In genomic region chr11:119486691-119487259, GRCh38 we compare ENCODE assay signal across 18 cellular contexts.
A peak's percentile ranks its signal among the peaks of the same experiment; 100 is the strongest.
DNase-seq lines count a peak whose midpoint lies in the region; ATAC-seq, FAIRE-seq and TF ChIP-seq lines count a peak whose summit lies in the region.
"Had no signal": no experiment of that assay in that cellular context is flagged by ENCODE, and none has a peak within 500 bp of the region (broad histone marks: within the 10 kb centered on the region; RNA-seq: fewer than 3 reads in every experiment).

No MANE protein-coding gene starts in this region.

- no peaks in the 10 kb centered on the region for H3K4me1 ChIP-seq in tibial artery
- H3K4me1 ChIP-seq: Caco-2 had no signal

- FAIRE-seq in urothelium cell line (lab: Jason Lieb, UNC), result no peak
- FAIRE-seq: GM19239 had no signal

- H3K27ac ChIP-seq in WERI-Rb-1 (no peak overlapping the region), tibial artery (no peak overlapping the region)

- DNase-seq in activated effector memory CD4-positive, alpha-beta T cell treated with anti-CD3 and anti-CD28 coated beads, Interleukin-2, amount 50 U/mL, for 16 hours, result peak; percentile 17
- DNase-seq in activated effector memory CD4-positive, alpha-beta T cell treated with Interleukin-2 at 50 U/mL for 16 hours, result no peak
- DNase-seq in WERI-Rb-1 (peak; percentile 6), left lobe of liver (ENCODE audit: low spot score) (peak; percentile 23), tibial artery (peak; percentile 8 to 37), NCI-H1930 (lab: John Stamatoyannopoulos, UW) (no peak), urothelium cell line (ENCODE audit: low spot score) (no peak)
- DNase-seq: DMS153, H7, MM.1S, NCI-H1092 treated with DMSO at 0.1 percent for 48 hours, NCI-H1694 treated with DMSO at 0.1 percent for 48 hours, NCI-H345, NCI-H526 treated with DMSO at 0.1 percent for 48 hours, SHP77 treated with DMSO at 0.1 percent for 48 hours had no signal

- H3K4me3 ChIP-seq in WERI-Rb-1 (ENCODE audit: low read depth, low read length), result no peak overlapping the region
- no peak overlapping the region for H3K4me3 ChIP-seq in tibial artery

- intact Hi-C loops in tibial artery (cut with DNase I; ENCODE audit: low total_unique reads), result loop anchor here (10.0 kb wide), 2 partner anchors 238 to 628 kb away; partner anchors contain the start of gene NECTIN1

- H3K36me3 ChIP-seq in WERI-Rb-1 (no peaks in the 10 kb centered on the region), tibial artery (no peaks in the 10 kb centered on the region)

- ATAC-seq in left lobe of liver (no peak), HG03378 (IDR thresholded peaks at IDR 0.05; ENCODE audit: unreplicated experiment) (no peak)

- H3K27me3 ChIP-seq in WERI-Rb-1 (ENCODE audit: insufficient read depth, low read depth, severe bottlenecking) (no peaks in the 10 kb centered on the region), tibial artery (peaks cover 0 to 47% of the 10 kb centered on the region in 2 donors)

- TF ChIP-seq CTCF in WERI-Rb-1 (IDR thresholded peaks at IDR 0.05; ENCODE audit: low read depth, low read length) (no peak), tibial artery (IDR thresholded peaks at IDR 0.05) (no peak)

- H3K9me3 ChIP-seq in WERI-Rb-1 (ENCODE audit: severe bottlenecking), result no peaks in the 10 kb centered on the region
- no peaks in the 10 kb centered on the region for H3K9me3 ChIP-seq in tibial artery
- H3K9me3 ChIP-seq: Caco-2 had no signal

Comparison
In these comparisons a context has a peak if more than half of its experiments do, and no peak if none do; other contexts are left out.
1. DNase-seq: peak in activated effector memory CD4-positive, alpha-beta T cell treated with anti-CD3 and anti-CD28 coated beads, Interleukin-2, amount 50 U/mL, for 16 hours (single experiment), WERI-Rb-1 (single experiment), left lobe of liver (single experiment) and tibial artery (2 of 2); none in activated effector memory CD4-positive, alpha-beta T cell treated with Interleukin-2 at 50 U/mL for 16 hours (single experiment), NCI-H1930 (0 of 2) and urothelium cell line (single experiment).